ENCODE assay signal across 2 cellular contexts in genomic region chr17:8081876-8082275, GRCh38.
A peak's percentile ranks its signal among the peaks of the same experiment; 100 is the strongest.
TF ChIP-seq lines count a peak whose summit lies in the region.

No MANE protein-coding gene starts in this region.

TF ChIP-seq in A549, 52 proteins besides CTCF, POLR2A, EP300 and RAD21:
- TF ChIP-seq MYC (IDR thresholded peaks at IDR 0.05; ENCODE audit: borderline replicate concordance, low read length) (no peak), MAFK (IDR thresholded peaks at IDR 0.05; ENCODE audit: partially characterized antibody) (no peak), ESRRA (IDR thresholded peaks at IDR 0.05; ENCODE audit: borderline replicate concordance, low read length) (no peak), BHLHE40 (IDR thresholded peaks at IDR 0.05; ENCODE audit: low read depth, low read length) (no peak), GATA3 (IDR thresholded peaks at IDR 0.05; ENCODE audit: borderline replicate concordance) (no peak), PBX3 (IDR thresholded peaks at IDR 0.05) (no peak), NPAS2 (CRISPR knock-in tag; IDR thresholded peaks at IDR 0.05; ENCODE audit: borderline replicate concordance) (no peak), CEBPB (IDR thresholded peaks at IDR 0.05) (no peak), MAZ (IDR thresholded peaks at IDR 0.05; ENCODE audit: borderline replicate concordance, low read depth, low read length) (no peak), HOXB13 (CRISPR knock-in tag; IDR thresholded peaks at IDR 0.05; ENCODE audit: low read depth) (no peak), EHMT2 (IDR thresholded peaks at IDR 0.05; ENCODE audit: low read depth) (no peak), E2F6 (IDR thresholded peaks at IDR 0.05; ENCODE audit: borderline replicate concordance, low read depth) (no peak), ZNF302 (CRISPR knock-in tag; IDR thresholded peaks at IDR 0.05) (no peak), EHF (CRISPR knock-in tag; IDR thresholded peaks at IDR 0.05) (no peak), KDM1A (IDR thresholded peaks at IDR 0.05; ENCODE audit: low read depth) (no peak), RARB (CRISPR knock-in tag; IDR thresholded peaks at IDR 0.05) (no peak), ZFP36 (IDR thresholded peaks at IDR 0.05; ENCODE audit: borderline replicate concordance, partially characterized antibody) (no peak)
- TF ChIP-seq, protein P1, sequence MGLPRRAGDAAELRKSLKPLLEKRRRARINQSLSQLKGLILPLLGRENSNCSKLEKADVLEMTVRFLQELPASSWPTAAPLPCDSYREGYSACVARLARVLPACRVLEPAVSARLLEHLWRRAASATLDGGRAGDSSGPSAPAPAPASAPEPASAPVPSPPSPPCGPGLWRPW (IDR thresholded peaks at IDR 0.05) = no peak

TF ChIP-seq in HEK293, 187 proteins besides CTCF, POLR2A, EP300 and RAD21:
- peak; percentile 85 for TF ChIP-seq ZNF146 (tag by site-specific recombination; IDR thresholded peaks at IDR 0.05)
- no peak for TF ChIP-seq ZNF169 (tag by site-specific recombination; IDR thresholded peaks at IDR 0.05)
- peak; percentile 59 for TF ChIP-seq ZBTB17 (tag by site-specific recombination; IDR thresholded peaks at IDR 0.05)
- TF ChIP-seq ZNF623 (tag by site-specific recombination; IDR thresholded peaks at IDR 0.05) = 0 out of 2 replicates have a peak, but pooled peaks have one; percentile 14
- no peak for TF ChIP-seq PRDM1 (tag by site-specific recombination; IDR thresholded peaks at IDR 0.05)
- TF ChIP-seq, protein P2, sequence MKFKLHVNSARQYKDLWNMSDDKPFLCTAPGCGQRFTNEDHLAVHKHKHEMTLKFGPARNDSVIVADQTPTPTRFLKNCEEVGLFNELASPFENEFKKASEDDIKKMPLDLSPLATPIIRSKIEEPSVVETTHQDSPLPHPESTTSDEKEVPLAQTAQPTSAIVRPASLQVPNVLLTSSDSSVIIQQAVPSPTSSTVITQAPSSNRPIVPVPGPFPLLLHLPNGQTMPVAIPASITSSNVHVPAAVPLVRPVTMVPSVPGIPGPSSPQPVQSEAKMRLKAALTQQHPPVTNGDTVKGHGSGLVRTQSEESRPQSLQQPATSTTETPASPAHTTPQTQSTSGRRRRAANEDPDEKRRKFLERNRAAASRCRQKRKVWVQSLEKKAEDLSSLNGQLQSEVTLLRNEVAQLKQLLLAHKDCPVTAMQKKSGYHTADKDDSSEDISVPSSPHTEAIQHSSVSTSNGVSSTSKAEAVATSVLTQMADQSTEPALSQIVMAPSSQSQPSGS (tag by site-specific recombination; IDR thresholded peaks at IDR 0.05; ENCODE audit: low read depth) = no peak
